Comparison of ENCODE assay signal across 26 cellular contexts in the genomic region with DNA sequence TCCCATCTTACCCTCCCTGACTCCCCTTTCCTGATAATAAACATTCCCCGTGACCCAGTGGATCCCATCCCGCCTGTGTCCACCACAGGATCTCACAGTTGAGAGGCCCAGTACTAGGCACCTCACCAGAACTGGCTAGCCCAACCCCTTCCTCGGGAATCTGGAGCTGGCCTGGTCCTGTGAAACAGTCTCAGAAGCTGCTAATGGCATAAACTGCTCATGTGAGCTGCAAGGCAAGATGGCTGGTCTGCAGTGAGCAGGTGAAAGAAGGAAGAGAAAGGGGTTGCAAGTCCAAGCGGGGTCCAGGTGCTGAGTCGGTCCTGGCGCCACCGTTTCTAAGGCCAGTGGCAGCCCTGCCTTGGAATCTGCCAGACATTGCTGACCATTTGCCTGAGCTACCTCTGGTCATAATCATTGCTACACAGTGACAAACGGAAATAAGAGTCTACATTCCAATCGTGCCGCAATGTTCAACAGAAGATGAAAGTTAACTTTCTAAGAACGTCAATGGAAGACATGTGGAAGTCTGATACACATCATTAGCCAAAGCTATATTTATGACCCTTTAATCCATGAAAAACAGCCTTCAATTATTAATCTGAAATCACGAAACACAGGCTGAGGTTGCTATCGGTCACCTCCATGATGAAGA.
"Had no signal": no experiment of that assay in that cellular context is flagged by ENCODE, and none has a peak within 500 bp of the region (broad histone marks: within the 10 kb centered on the region; RNA-seq: fewer than 3 reads in every experiment).

No MANE protein-coding gene starts in this region.

- H3K36me3 ChIP-seq: breast epithelium, esophagus muscularis mucosa, gastrocnemius medialis, heart right ventricle, neutrophil, ovary, suprapubic skin, transverse colon, vagina had no signal

- H3K27ac ChIP-seq: breast epithelium, esophagus muscularis mucosa, gastrocnemius medialis, heart right ventricle, neutrophil, ovary, psoas muscle, suprapubic skin, transverse colon, vagina had no signal

- H3K4me3 ChIP-seq: breast epithelium, esophagus muscularis mucosa, gastrocnemius medialis, heart right ventricle, ovary, psoas muscle, suprapubic skin, transverse colon, vagina had no signal

- H3K27me3 ChIP-seq: breast epithelium, esophagus muscularis mucosa, gastrocnemius medialis, heart right ventricle, neutrophil, ovary, suprapubic skin, transverse colon, vagina had no signal

- ATAC-seq: activated T-cell treated with anti-CD3 and anti-CD28 coated beads, Interleukin-2, amount 50 U/mL, for 4 hours; gastrocnemius medialis; heart right ventricle; natural killer cell treated with Interleukin-12 subunit alpha and Interleukin-12 subunit beta and Interleukin-15 and Interleukin-18, amount 100 ng/mL, for 72 hours; psoas muscle; right cardiac atrium; stimulated activated naive CD8-positive, alpha-beta T cell treated with anti-CD3 and anti-CD28 coated beads, Interleukin-15, amount 100 ng/mL, for 72 hours; WTC11 had no signal

- DNase-seq: activated CD4-positive, alpha-beta T cell treated with anti-CD3 and anti-CD28 coated beads, Interleukin-2, amount 50 U/mL, for 48 hours; activated CD8-positive, alpha-beta memory T cell treated with anti-CD3 and anti-CD28 coated beads, Interleukin-2, amount 50 U/mL, for 48 hours; activated naive CD4-positive, alpha-beta T cell; activated naive CD8-positive, alpha-beta T cell treated with anti-CD3 and anti-CD28 coated beads, Interleukin-2, amount 10 ng/mL, durations not matched to agents 7 days and 5 days; activated T-cell treated with anti-CD3 and anti-CD28 coated beads, Interleukin-2, amount 50 U/mL, for 4 hours; amniotic stem cell; effector memory CD4-positive, alpha-beta T cell; gastrocnemius medialis; heart right ventricle; ovary; psoas muscle; right cardiac atrium; stimulated activated CD4-positive, alpha-beta T cell treated with anti-CD3 and anti-CD28 coated beads, Interleukin-12 subunit alpha, Interleukin-12 subunit beta, amount 100 ng/mL, for 4 hours; stimulated activated CD4-positive, alpha-beta T cell treated with anti-CD3 and anti-CD28 coated beads, Interleukin-4, amount 100 ng/mL, for 4 hours; stimulated activated naive CD8-positive, alpha-beta T cell treated with anti-CD3 and anti-CD28 coated beads, Interleukin-15, amount 100 ng/mL, for 72 hours; T-helper 9 cell; transverse colon had no signal

- H3K4me1 ChIP-seq: breast epithelium, esophagus muscularis mucosa, gastrocnemius medialis, heart right ventricle, psoas muscle, suprapubic skin, transverse colon, vagina had no signal

- FAIRE-seq: colon, endothelial cell of umbilical vein had no signal

- H3K9me3 ChIP-seq: breast epithelium, esophagus muscularis mucosa, gastrocnemius medialis, heart right ventricle, neutrophil, ovary, psoas muscle, suprapubic skin, transverse colon, vagina had no signal
